32 cellular contexts compared by ENCODE assay signal in the genomic region with DNA sequence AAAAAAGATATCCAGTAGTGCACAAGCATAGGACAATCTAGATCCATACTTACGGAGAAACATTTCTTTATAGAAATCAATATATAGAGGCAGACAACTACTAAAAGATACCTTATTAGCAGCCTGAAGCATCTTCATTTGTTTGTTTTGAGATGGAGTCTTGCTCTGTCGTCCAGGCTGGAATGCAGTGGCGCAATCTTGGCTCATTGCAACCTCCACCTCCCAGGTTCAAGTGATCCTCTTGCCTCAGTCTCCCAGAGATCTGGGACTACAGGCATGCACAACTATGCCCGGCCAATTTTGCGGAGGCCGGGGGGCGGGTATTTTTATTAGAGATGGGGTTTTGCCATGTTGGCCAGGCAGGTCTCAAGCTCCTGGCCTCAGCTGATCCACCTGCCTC.
"Had no signal": no experiment of that assay in that cellular context is flagged by ENCODE, and none has a peak within 500 bp of the region (broad histone marks: within the 10 kb centered on the region; RNA-seq: fewer than 3 reads in every experiment).

No MANE protein-coding gene starts in this region.

- H3K27ac Mint-ChIP-seq: activated CD4-positive, alpha-beta memory T cell treated with anti-CD3 and anti-CD28 coated beads for 36 hours; activated CD4-positive, alpha-beta T cell treated with anti-CD3 and anti-CD28 coated beads for 36 hours; activated CD4-positive, alpha-beta T cell treated with anti-CD3 and anti-CD28 coated beads, Interleukin-2, amount 10 ng/mL, durations not matched to agents 24 days and 14 days; activated CD8-positive, alpha-beta memory T cell treated with anti-CD3 and anti-CD28 coated beads, Interleukin-2, amount 10 ng/mL, durations not matched to agents 7 days and 5 days; activated CD8-positive, alpha-beta T cell treated with anti-CD3 and anti-CD28 coated beads, Interleukin-2, amount 10 ng/mL, durations not matched to agents 7 days and 5 days; activated naive CD4-positive, alpha-beta T cell treated with anti-CD3 and anti-CD28 coated beads, Interleukin-2, amount 10 ng/mL, durations not matched to agents 7 days and 5 days; activated naive CD4-positive, alpha-beta T cell treated with anti-CD3 and anti-CD28 coated beads, Interleukin-2, amount 50 U/mL, for 72 hours; activated naive CD8-positive, alpha-beta T cell treated with anti-CD3 and anti-CD28 coated beads, Interleukin-2, amount 10 ng/mL, durations not matched to agents 7 days and 5 days; activated T-cell treated with anti-CD3 and anti-CD28 coated beads, Interleukin-2, amount 50 U/mL, for 24 hours; activated T-cell treated with anti-CD3 and anti-CD28 coated beads, Interleukin-2, amount 50 U/mL, for 72 hours; dendritic cell treated with granulocyte-macrophage colony-stimulating factor and Interleukin-4, amounts not matched to agents 40 ng/mL and 50 ng/mL, for 4 days; effector memory CD8-positive, alpha-beta T cell; T-helper 17 cell; T-helper 2 cell treated with Interferon-gamma antibody and Interleukin-4, amounts not matched to agents 5 μg/mL and 100 μg/mL, for 36 hours had no signal

- DNase-seq: activated CD4-positive, alpha-beta memory T cell treated with anti-CD3 and anti-CD28 coated beads for 36 hours; activated CD4-positive, alpha-beta T cell treated with anti-CD3 and anti-CD28 coated beads for 36 hours; activated CD4-positive, alpha-beta T cell treated with anti-CD3 and anti-CD28 coated beads, Interleukin-2, amount 10 ng/mL, durations not matched to agents 24 days and 14 days; activated CD4-positive, CD25-positive, alpha-beta regulatory T cell; activated CD4-positive, CD25-positive, alpha-beta regulatory T cell treated with anti-CD3 and anti-CD28 coated beads, Interleukin-2, amount 50 U/mL, for 72 hours; activated CD8-positive, alpha-beta memory T cell treated with anti-CD3 and anti-CD28 coated beads, Interleukin-2, amount 10 ng/mL, durations not matched to agents 7 days and 5 days; activated CD8-positive, alpha-beta memory T cell treated with anti-CD3 and anti-CD28 coated beads, Interleukin-2, amount 50 U/mL, for 4 hours; activated CD8-positive, alpha-beta T cell treated with anti-CD3 and anti-CD28 coated beads, Interleukin-2, amount 10 ng/mL, durations not matched to agents 7 days and 5 days; activated gamma-delta T cell; activated naive CD4-positive, alpha-beta T cell; activated naive CD4-positive, alpha-beta T cell treated with anti-CD3 and anti-CD28 coated beads, Interleukin-2, amount 10 ng/mL, durations not matched to agents 7 days and 5 days; activated naive CD8-positive, alpha-beta T cell treated with anti-CD3 and anti-CD28 coated beads, Interleukin-2, amount 10 ng/mL, durations not matched to agents 7 days and 5 days; activated T-cell treated with anti-CD3 and anti-CD28 coated beads, Interleukin-2, amount 50 U/mL, for 24 hours; activated T-cell treated with anti-CD3 and anti-CD28 coated beads, Interleukin-2, amount 50 U/mL, for 72 hours; effector CD4-positive, alpha-beta T cell; effector memory CD8-positive, alpha-beta T cell; erythroblast; foreskin keratinocyte; T-helper 1 cell; T-helper 17 cell; T1000 had no signal

- H3K36me3 ChIP-seq: ascending aorta, breast epithelium, cardiac muscle cell, esophagus muscularis mucosa, gastroesophageal sphincter had no signal

- H3K27me3 ChIP-seq: ascending aorta, breast epithelium, cardiac muscle cell, esophagus muscularis mucosa, foreskin keratinocyte, gastroesophageal sphincter had no signal

- H3K9me3 Mint-ChIP-seq: activated CD4-positive, alpha-beta memory T cell treated with anti-CD3 and anti-CD28 coated beads for 36 hours; activated CD4-positive, alpha-beta T cell treated with anti-CD3 and anti-CD28 coated beads, Interleukin-2, amount 10 ng/mL, durations not matched to agents 24 days and 14 days; activated naive CD4-positive, alpha-beta T cell treated with anti-CD3 and anti-CD28 coated beads, Interleukin-2, amount 10 ng/mL, durations not matched to agents 7 days and 5 days; activated naive CD4-positive, alpha-beta T cell treated with anti-CD3 and anti-CD28 coated beads, Interleukin-2, amount 50 U/mL, for 72 hours; activated naive CD8-positive, alpha-beta T cell treated with anti-CD3 and anti-CD28 coated beads, Interleukin-2, amount 10 ng/mL, durations not matched to agents 7 days and 5 days; activated T-cell treated with anti-CD3 and anti-CD28 coated beads, Interleukin-2, amount 50 U/mL, for 24 hours; activated T-cell treated with anti-CD3 and anti-CD28 coated beads, Interleukin-2, amount 50 U/mL, for 72 hours; central memory CD8-positive, alpha-beta T cell; dendritic cell treated with granulocyte-macrophage colony-stimulating factor and Interleukin-4, amounts not matched to agents 40 ng/mL and 50 ng/mL, for 4 days; effector memory CD8-positive, alpha-beta T cell; T-helper 2 cell treated with Interferon-gamma antibody and Interleukin-4, amounts not matched to agents 5 μg/mL and 100 μg/mL, for 36 hours had no signal

- ATAC-seq: activated CD4-positive, alpha-beta T cell treated with anti-CD3 and anti-CD28 coated beads for 36 hours; activated CD8-positive, alpha-beta memory T cell treated with anti-CD3 and anti-CD28 coated beads, Interleukin-2, amount 10 ng/mL, durations not matched to agents 7 days and 5 days; activated CD8-positive, alpha-beta T cell treated with anti-CD3 and anti-CD28 coated beads, Interleukin-2, amount 10 ng/mL, durations not matched to agents 7 days and 5 days; activated naive CD4-positive, alpha-beta T cell treated with anti-CD3 and anti-CD28 coated beads, Interleukin-2, amount 50 U/mL, for 72 hours; activated T-cell treated with anti-CD3 and anti-CD28 coated beads, Interleukin-2, amount 50 U/mL, for 72 hours; effector memory CD8-positive, alpha-beta T cell; foreskin keratinocyte; gastroesophageal sphincter; T-helper 17 cell had no signal

- H3K4me3 ChIP-seq: ascending aorta, breast epithelium, cardiac muscle cell, coronary artery, esophagus muscularis mucosa, gastroesophageal sphincter had no signal

- H3K27me3 Mint-ChIP-seq: activated CD4-positive, alpha-beta memory T cell treated with anti-CD3 and anti-CD28 coated beads for 36 hours; activated CD4-positive, alpha-beta T cell treated with anti-CD3 and anti-CD28 coated beads for 36 hours; activated CD8-positive, alpha-beta memory T cell treated with anti-CD3 and anti-CD28 coated beads, Interleukin-2, amount 10 ng/mL, durations not matched to agents 7 days and 5 days; activated naive CD8-positive, alpha-beta T cell treated with anti-CD3 and anti-CD28 coated beads, Interleukin-2, amount 10 ng/mL, durations not matched to agents 7 days and 5 days; activated T-cell treated with anti-CD3 and anti-CD28 coated beads, Interleukin-2, amount 50 U/mL, for 24 hours; central memory CD8-positive, alpha-beta T cell; dendritic cell treated with granulocyte-macrophage colony-stimulating factor and Interleukin-4, amounts not matched to agents 40 ng/mL and 50 ng/mL, for 4 days; effector memory CD8-positive, alpha-beta T cell had no signal

- H3K27ac ChIP-seq: ascending aorta, breast epithelium, cardiac muscle cell, coronary artery, esophagus muscularis mucosa, foreskin keratinocyte had no signal

- H3K4me3 Mint-ChIP-seq: activated CD4-positive, alpha-beta memory T cell treated with anti-CD3 and anti-CD28 coated beads for 36 hours; activated CD4-positive, alpha-beta T cell treated with anti-CD3 and anti-CD28 coated beads for 36 hours; activated CD4-positive, alpha-beta T cell treated with anti-CD3 and anti-CD28 coated beads, Interleukin-2, amount 10 ng/mL, durations not matched to agents 24 days and 14 days; activated CD8-positive, alpha-beta memory T cell treated with anti-CD3 and anti-CD28 coated beads, Interleukin-2, amount 10 ng/mL, durations not matched to agents 7 days and 5 days; activated CD8-positive, alpha-beta T cell treated with anti-CD3 and anti-CD28 coated beads, Interleukin-2, amount 10 ng/mL, durations not matched to agents 7 days and 5 days; activated naive CD4-positive, alpha-beta T cell treated with anti-CD3 and anti-CD28 coated beads, Interleukin-2, amount 10 ng/mL, durations not matched to agents 7 days and 5 days; activated naive CD8-positive, alpha-beta T cell treated with anti-CD3 and anti-CD28 coated beads, Interleukin-2, amount 10 ng/mL, durations not matched to agents 7 days and 5 days; activated T-cell treated with anti-CD3 and anti-CD28 coated beads, Interleukin-2, amount 50 U/mL, for 24 hours; activated T-cell treated with anti-CD3 and anti-CD28 coated beads, Interleukin-2, amount 50 U/mL, for 72 hours; brain; central memory CD8-positive, alpha-beta T cell; dendritic cell treated with granulocyte-macrophage colony-stimulating factor and Interleukin-4, amounts not matched to agents 40 ng/mL and 50 ng/mL, for 4 days; effector memory CD8-positive, alpha-beta T cell; T-helper 17 cell; T-helper 2 cell treated with Interferon-gamma antibody and Interleukin-4, amounts not matched to agents 5 μg/mL and 100 μg/mL, for 36 hours had no signal

- H3K4me1 ChIP-seq: ascending aorta, breast epithelium had no signal

- H3K36me3 Mint-ChIP-seq: activated CD4-positive, alpha-beta memory T cell treated with anti-CD3 and anti-CD28 coated beads for 36 hours; activated CD8-positive, alpha-beta memory T cell treated with anti-CD3 and anti-CD28 coated beads, Interleukin-2, amount 10 ng/mL, durations not matched to agents 7 days and 5 days; activated naive CD4-positive, alpha-beta T cell treated with anti-CD3 and anti-CD28 coated beads, Interleukin-2, amount 10 ng/mL, durations not matched to agents 7 days and 5 days; activated naive CD4-positive, alpha-beta T cell treated with anti-CD3 and anti-CD28 coated beads, Interleukin-2, amount 50 U/mL, for 72 hours; activated naive CD8-positive, alpha-beta T cell treated with anti-CD3 and anti-CD28 coated beads, Interleukin-2, amount 10 ng/mL, durations not matched to agents 7 days and 5 days; brain had no signal

- H3K4me1 Mint-ChIP-seq: activated CD4-positive, alpha-beta T cell treated with anti-CD3 and anti-CD28 coated beads for 36 hours; activated CD4-positive, alpha-beta T cell treated with anti-CD3 and anti-CD28 coated beads, Interleukin-2, amount 10 ng/mL, durations not matched to agents 24 days and 14 days; activated CD8-positive, alpha-beta memory T cell treated with anti-CD3 and anti-CD28 coated beads, Interleukin-2, amount 10 ng/mL, durations not matched to agents 7 days and 5 days; activated naive CD4-positive, alpha-beta T cell treated with anti-CD3 and anti-CD28 coated beads, Interleukin-2, amount 10 ng/mL, durations not matched to agents 7 days and 5 days; central memory CD8-positive, alpha-beta T cell; T-helper 17 cell had no signal

- H3K9me3 ChIP-seq: ascending aorta, breast epithelium, esophagus muscularis mucosa, gastroesophageal sphincter had no signal
